ENCODE assay signal across 1 cellular context in genomic region chr20:37528442-37529213, GRCh38.
A peak's percentile ranks its signal among the peaks of the same experiment; 100 is the strongest.
TF ChIP-seq lines count a peak whose summit lies in the region.

No MANE protein-coding gene starts in this region.

TF ChIP-seq in HepG2, 621 proteins besides CTCF, POLR2A, EP300 and RAD21 (continued from another document and continues in another):
- TF ChIP-seq THAP7 (CRISPR knock-in tag; IDR thresholded peaks at IDR 0.05) = no peak
- no peak for TF ChIP-seq PCBP1 (IDR thresholded peaks at IDR 0.05; ENCODE audit: borderline replicate concordance, low read depth, low read length)
- no peak for TF ChIP-seq CSRNP1 (CRISPR knock-in tag; IDR thresholded peaks at IDR 0.05)
- no peak for TF ChIP-seq ZFP37 (CRISPR knock-in tag; IDR thresholded peaks at IDR 0.05; ENCODE audit: borderline replicate concordance)
- TF ChIP-seq ZNF572 (CRISPR knock-in tag; IDR thresholded peaks at IDR 0.05) = peak; percentile 93; the same call in 1 of the 2 replicates
- no peak for TF ChIP-seq ZBTB34 (CRISPR knock-in tag; IDR thresholded peaks at IDR 0.05)
- TF ChIP-seq TSC22D2 (CRISPR knock-in tag; IDR thresholded peaks at IDR 0.05; ENCODE audit: borderline replicate concordance) = no peak
- TF ChIP-seq SRSF9 (IDR thresholded peaks at IDR 0.05; ENCODE audit: borderline replicate concordance, insufficient read depth, low read depth, low read length, poor library complexity, severe bottlenecking) = no peak
- TF ChIP-seq ZNF431 (CRISPR knock-in tag; IDR thresholded peaks at IDR 0.05; ENCODE audit: borderline replicate concordance, low read depth) = peak; percentile 60; the same call in 1 of the 2 replicates
- no peak for TF ChIP-seq KLF16 (CRISPR knock-in tag; IDR thresholded peaks at IDR 0.05)
- no peak for TF ChIP-seq BRF2 (CRISPR knock-in tag; IDR thresholded peaks at IDR 0.05)
- no peak for TF ChIP-seq TRIM24 (CRISPR knock-in tag; IDR thresholded peaks at IDR 0.05)
- 0 out of 2 replicates have a peak, but pooled peaks have one; percentile 35 for TF ChIP-seq GATAD1 (CRISPR knock-in tag; IDR thresholded peaks at IDR 0.05)
- TF ChIP-seq KLF6 (CRISPR knock-in tag; IDR thresholded peaks at IDR 0.05) = no peak
- TF ChIP-seq ZFP36L2 (CRISPR knock-in tag; IDR thresholded peaks at IDR 0.05) = no peak
- TF ChIP-seq ZNF33A (CRISPR knock-in tag; IDR thresholded peaks at IDR 0.05; ENCODE audit: borderline replicate concordance) = no peak
- no peak for TF ChIP-seq BCL6 (CRISPR knock-in tag; IDR thresholded peaks at IDR 0.05)
- no peak for TF ChIP-seq ZBTB10 (CRISPR knock-in tag; IDR thresholded peaks at IDR 0.05; ENCODE audit: borderline replicate concordance)
- peak; percentile 55; the same call in 1 of the 2 replicates for TF ChIP-seq ZNF616 (CRISPR knock-in tag; IDR thresholded peaks at IDR 0.05; ENCODE audit: low read depth)
- TF ChIP-seq SAFB2 (CRISPR knock-in tag; IDR thresholded peaks at IDR 0.05; ENCODE audit: borderline replicate concordance, low read depth) = no peak
- no peak for TF ChIP-seq ZSCAN5A (CRISPR knock-in tag; IDR thresholded peaks at IDR 0.05; ENCODE audit: borderline replicate concordance)
- TF ChIP-seq JARID2 (CRISPR knock-in tag; IDR thresholded peaks at IDR 0.05; ENCODE audit: insufficient replicate concordance) = no peak
- TF ChIP-seq GABPA (IDR thresholded peaks at IDR 0.05; ENCODE audit: low read depth, low read length) = no peak
- TF ChIP-seq GABPA (CRISPR knock-in tag; IDR thresholded peaks at IDR 0.05; ENCODE audit: low read depth) = 0 out of 2 replicates have a peak, but pooled peaks have one; percentile 1
- 0 out of 2 replicates have a peak, but pooled peaks have one; percentile 36 for TF ChIP-seq SSRP1 (CRISPR knock-in tag; IDR thresholded peaks at IDR 0.05)
- no peak for TF ChIP-seq ZNF704 (CRISPR knock-in tag; IDR thresholded peaks at IDR 0.05; ENCODE audit: borderline replicate concordance)
- TF ChIP-seq ZNF576 (CRISPR knock-in tag; IDR thresholded peaks at IDR 0.05) = 0 out of 2 replicates have a peak, but pooled peaks have one; percentile 39
- TF ChIP-seq CCAR2 (optimal IDR thresholded peaks at IDR 0.05; ENCODE audit: low read depth, low read length) = no peak
- TF ChIP-seq IRF2 (CRISPR knock-in tag; IDR thresholded peaks at IDR 0.05) = no peak
- TF ChIP-seq ZNF678 (CRISPR knock-in tag; IDR thresholded peaks at IDR 0.05) = no peak
- TF ChIP-seq MYNN (CRISPR knock-in tag; IDR thresholded peaks at IDR 0.05; ENCODE audit: low read depth) = no peak
- peak; percentile 70; the same call in 1 of the 2 replicates for TF ChIP-seq NCOR1 (IDR thresholded peaks at IDR 0.05; ENCODE audit: borderline replicate concordance, low read length)
- TF ChIP-seq ZNF292 (CRISPR knock-in tag; IDR thresholded peaks at IDR 0.05; ENCODE audit: borderline replicate concordance, low read depth) = no peak
- TF ChIP-seq GMEB1 (CRISPR knock-in tag; IDR thresholded peaks at IDR 0.05; ENCODE audit: borderline replicate concordance) = no peak
- TF ChIP-seq TCF7L2 (IDR thresholded peaks at IDR 0.05; ENCODE audit: low read depth, low read length) = no peak
- peak; percentile 4; the same call in 1 of the 2 replicates for TF ChIP-seq ZNF670 (CRISPR knock-in tag; IDR thresholded peaks at IDR 0.05; ENCODE audit: borderline replicate concordance)
- TF ChIP-seq SP2 (CRISPR knock-in tag; IDR thresholded peaks at IDR 0.05) = 0 out of 2 replicates have a peak, but pooled peaks have one; percentile 38
- no peak for TF ChIP-seq ATRX (CRISPR knock-in tag; IDR thresholded peaks at IDR 0.05; ENCODE audit: borderline replicate concordance)
- no peak for TF ChIP-seq ZNF605 (CRISPR knock-in tag; IDR thresholded peaks at IDR 0.05)
- TF ChIP-seq RBM22 (optimal IDR thresholded peaks at IDR 0.05; ENCODE audit: low read length) = no peak
- no peak for TF ChIP-seq KDM2A (CRISPR knock-in tag; IDR thresholded peaks at IDR 0.05; ENCODE audit: borderline replicate concordance, low read depth)
- no peak for TF ChIP-seq EZH2 (conservative IDR thresholded peaks at IDR 0.05; ENCODE audit: low read depth, low read length)
- TF ChIP-seq ZNF841 (CRISPR knock-in tag; IDR thresholded peaks at IDR 0.05; ENCODE audit: borderline replicate concordance) = no peak
- no peak for TF ChIP-seq ZBTB37 (CRISPR knock-in tag; IDR thresholded peaks at IDR 0.05)
- peak; percentile 26; the same call in 1 of the 2 replicates for TF ChIP-seq ZBTB7B (CRISPR knock-in tag; IDR thresholded peaks at IDR 0.05)
- no peak for TF ChIP-seq SCMH1 (CRISPR knock-in tag; IDR thresholded peaks at IDR 0.05; ENCODE audit: borderline replicate concordance)
- 0 out of 2 replicates have a peak, but pooled peaks have one; percentile 5 for TF ChIP-seq ATF1 (CRISPR knock-in tag; IDR thresholded peaks at IDR 0.05)
- no peak for TF ChIP-seq GRHL1 (CRISPR knock-in tag; conservative IDR thresholded peaks at IDR 0.05)
- peak; percentile 35 for TF ChIP-seq MED8 (CRISPR knock-in tag; IDR thresholded peaks at IDR 0.05; ENCODE audit: insufficient replicate concordance)
